Comparison of ENCODE assay signal across 8 cellular contexts in the genomic region with DNA sequence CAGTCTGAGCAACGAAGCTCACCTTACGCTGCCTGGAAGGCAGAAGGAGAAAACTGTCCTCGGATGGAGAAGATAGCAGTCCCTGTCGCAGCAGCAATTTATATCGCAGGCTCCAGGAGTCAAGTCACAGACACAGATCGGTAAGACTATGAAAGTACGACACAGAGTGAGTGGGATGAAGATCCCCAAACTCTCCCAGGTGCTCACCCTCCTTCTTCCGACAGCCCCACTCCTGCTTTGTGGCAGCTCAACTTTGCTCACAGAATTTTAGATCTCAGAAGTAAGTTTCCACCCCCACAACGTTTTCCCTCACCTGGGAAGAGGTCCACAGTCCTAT. TPM values are rescaled to one million over a fixed set of nuclear protein-coding genes. Genes with fewer than 3 reads are reported as not detected.
DNase-seq lines count a peak whose midpoint lies in the region; ATAC-seq, FAIRE-seq and TF ChIP-seq lines count a peak whose summit lies in the region.

No MANE protein-coding gene starts in this region.

- no peak for TF ChIP-seq RAD21 in liver (IDR thresholded peaks at IDR 0.05)

- DNase-seq in astrocyte of the spinal cord (ENCODE audit: low read depth, low spot score) (no peak), transverse colon (no peak), GM12891 (ENCODE audit: insufficient read length, low spot score) (no peak)
- DNase-seq in activated CD8-positive, alpha-beta memory T cell treated with anti-CD3 and anti-CD28 coated beads for 24 hours: no peak

- intact Hi-C loops in transverse colon (cut with DNase I; ENCODE audit: low total_unique reads): no loop called here

- H3K36me3 ChIP-seq in liver (ENCODE audit: control insufficient read depth in 4 of 4, insufficient read depth in 3 of 4, low read depth in 1 of 4, low read length in 3 of 4) (peaks cover 0 to 9% (median 5%) of the 10 kb centered on the region in 4 donors), transverse colon (no peaks in the 10 kb centered on the region)

- peak; percentile 2 for ATAC-seq in HG03196 (IDR thresholded peaks at IDR 0.05; ENCODE audit: unreplicated experiment)
- ATAC-seq in activated CD4-positive, CD25-positive, alpha-beta regulatory T cell treated with anti-CD3 and anti-CD28 coated beads, Interleukin-2, amount 50 U/mL, for 24 hours: no peak

- TF ChIP-seq POLR2A in transverse colon (IDR thresholded peaks at IDR 0.05) (no peak), GM12891 (IDR thresholded peaks at IDR 0.05; ENCODE audit: low read depth, low read length) (no peak)

- H3K9me3 ChIP-seq in liver (ENCODE audit: control insufficient read depth in 4 of 4, low read length in 3 of 4) (no peaks in the 10 kb centered on the region), transverse colon (no peaks in the 10 kb centered on the region)

- H3K4me3 ChIP-seq in astrocyte of the spinal cord (ENCODE audit: low read depth, low read length) (peak overlapping the region; percentile 97), liver (ENCODE audit: low read depth in 1 of 3, low read length in 3 of 3) (peak overlapping the region; percentile 68 to 87 (median 82)), transverse colon (peak overlapping the region; percentile 72 to 89 (median 84))

- 7% methylated on average over 9 of the region's 9 CpGs for WGBS in liver
- WGBS in transverse colon (ENCODE audit: low coverage in 1 of 2), 2 donors: 2% methylated on average over 9 of the region's 9 CpGs; no CpG with 5 or more reads in 1 of the 2 donors

- FAIRE-seq in GM12891 (lab: Jason Lieb, UNC): no peak

- no peak for TF ChIP-seq EP300 in transverse colon (IDR thresholded peaks at IDR 0.05; ENCODE audit: low read depth)

- H3K9ac ChIP-seq in liver (ENCODE audit: low read depth in 1 of 2, low read length in 2 of 2): peak overlapping the region; percentile 84 to 87

- in situ Hi-C loops in astrocyte of the spinal cord (cut with HindIII; ENCODE audit: low sequenced_read_pairs) (no loop called here), transverse colon (cut with MboI; ENCODE audit: low pct_ligation_motif_present in 1 of 4, low pct_unique_long_range_greater_than_20kb in 1 of 4, low sequenced_read_pairs in 3 of 4) (loop anchor here in 3 of 4 donors (5.0 to 10.0 kb wide), 3 partner anchors 142 to 152 kb away; no protein-coding TSS in a partner anchor)

- H3K4me1 ChIP-seq in liver (ENCODE audit: control insufficient read depth in 4 of 4, insufficient read depth in 4 of 4, low read length in 3 of 4): peaks cover 3 to 15% (median 8%) of the 10 kb centered on the region in 4 donors
- H3K4me1 ChIP-seq in transverse colon: peaks cover 9 to 27% (median 11%) of the 10 kb centered on the region in 4 donors

- no peaks in the 10 kb centered on the region for H3K27me3 ChIP-seq in liver (ENCODE audit: control insufficient read depth in 4 of 4, insufficient read depth in 4 of 4, low read length in 3 of 4)
- H3K27me3 ChIP-seq in transverse colon: no peaks in the 10 kb centered on the region

- H3K27ac ChIP-seq in C4-2B: peak overlapping the region; percentile 74
- H3K27ac ChIP-seq in liver (ENCODE audit: low read depth in 1 of 2, low read length in 2 of 2): peak overlapping the region; percentile 44 to 58
- H3K27ac ChIP-seq in transverse colon: peak overlapping the region; percentile 86 to 94 (median 88)

- no peak for TF ChIP-seq CTCF in C4-2B (conservative IDR thresholded peaks at IDR 0.05)
- no peak for TF ChIP-seq CTCF in astrocyte of the spinal cord (IDR thresholded peaks at IDR 0.05; ENCODE audit: low read depth, low read length)
- no peak for TF ChIP-seq CTCF in liver (IDR thresholded peaks at IDR 0.05; ENCODE audit: low read depth, low read length, missing input control)
- no peak for TF ChIP-seq CTCF in transverse colon (IDR thresholded peaks at IDR 0.05)

TF ChIP-seq in liver, 16 proteins besides CTCF, POLR2A, EP300 and RAD21:
- TF ChIP-seq, protein P1, sequence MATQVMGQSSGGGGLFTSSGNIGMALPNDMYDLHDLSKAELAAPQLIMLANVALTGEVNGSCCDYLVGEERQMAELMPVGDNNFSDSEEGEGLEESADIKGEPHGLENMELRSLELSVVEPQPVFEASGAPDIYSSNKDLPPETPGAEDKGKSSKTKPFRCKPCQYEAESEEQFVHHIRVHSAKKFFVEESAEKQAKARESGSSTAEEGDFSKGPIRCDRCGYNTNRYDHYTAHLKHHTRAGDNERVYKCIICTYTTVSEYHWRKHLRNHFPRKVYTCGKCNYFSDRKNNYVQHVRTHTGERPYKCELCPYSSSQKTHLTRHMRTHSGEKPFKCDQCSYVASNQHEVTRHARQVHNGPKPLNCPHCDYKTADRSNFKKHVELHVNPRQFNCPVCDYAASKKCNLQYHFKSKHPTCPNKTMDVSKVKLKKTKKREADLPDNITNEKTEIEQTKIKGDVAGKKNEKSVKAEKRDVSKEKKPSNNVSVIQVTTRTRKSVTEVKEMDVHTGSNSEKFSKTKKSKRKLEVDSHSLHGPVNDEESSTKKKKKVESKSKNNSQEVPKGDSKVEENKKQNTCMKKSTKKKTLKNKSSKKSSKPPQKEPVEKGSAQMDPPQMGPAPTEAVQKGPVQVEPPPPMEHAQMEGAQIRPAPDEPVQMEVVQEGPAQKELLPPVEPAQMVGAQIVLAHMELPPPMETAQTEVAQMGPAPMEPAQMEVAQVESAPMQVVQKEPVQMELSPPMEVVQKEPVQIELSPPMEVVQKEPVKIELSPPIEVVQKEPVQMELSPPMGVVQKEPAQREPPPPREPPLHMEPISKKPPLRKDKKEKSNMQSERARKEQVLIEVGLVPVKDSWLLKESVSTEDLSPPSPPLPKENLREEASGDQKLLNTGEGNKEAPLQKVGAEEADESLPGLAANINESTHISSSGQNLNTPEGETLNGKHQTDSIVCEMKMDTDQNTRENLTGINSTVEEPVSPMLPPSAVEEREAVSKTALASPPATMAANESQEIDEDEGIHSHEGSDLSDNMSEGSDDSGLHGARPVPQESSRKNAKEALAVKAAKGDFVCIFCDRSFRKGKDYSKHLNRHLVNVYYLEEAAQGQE (IDR thresholded peaks at IDR 0.05): peak; percentile 7
- TF ChIP-seq EGR1 (IDR thresholded peaks at IDR 0.05; ENCODE audit: low read depth in 2 of 2): no peak

TF ChIP-seq in GM12891, 5 proteins besides CTCF, POLR2A, EP300 and RAD21:
- TF ChIP-seq TAF1 (IDR thresholded peaks at IDR 0.05; ENCODE audit: low read depth, low read length): no peak
- TF ChIP-seq POU2F2 (IDR thresholded peaks at IDR 0.05; ENCODE audit: low read depth, low read length): no peak
- TF ChIP-seq POLR2AphosphoS5 (IDR thresholded peaks at IDR 0.05; ENCODE audit: low read depth, low read length): no peak
- no peak for TF ChIP-seq PAX5 (IDR thresholded peaks at IDR 0.05; ENCODE audit: insufficient read depth, low read length, severe bottlenecking)
- TF ChIP-seq SPI1 (IDR thresholded peaks at IDR 0.05; ENCODE audit: low read depth, low read length): no peak

RNA-seq across cellular contexts. Expression of a gene that starts 0.4 kb away (rescaled TPM):
- total RNA-seq in liver: 10 to 100 TPM; 15.1 to 16.9 TPM
- polyA plus RNA-seq in liver: 10 to 100 TPM; 17.7 to 18.3 TPM
- total RNA-seq in transverse colon: 10 to 100 TPM; 11.2 to 25.5 (median 20.7) TPM
- 22.7 TPM for polyA plus RNA-seq in GM12891 (2012; ENCODE audit: low read depth, missing spikeins)

RNA-seq across cellular contexts. Expression of a gene that starts 36.8 kb away (rescaled TPM):
- total RNA-seq in liver (10 to 100 TPM; 31.1 to 35.0 TPM), transverse colon (100 to 1,000 TPM in 3 of 4 donors, 10 to 100 TPM in 1; 98.7 to 130 (median 116) TPM)
- polyA plus RNA-seq in liver: 10 to 100 TPM in 1 of 2 donors, 1 to 10 TPM in 1; 10.0 to 19.2 TPM
- polyA plus RNA-seq in GM12891 (2012; ENCODE audit: low read depth, missing spikeins): 51.3 TPM
